In the genomic region with DNA sequence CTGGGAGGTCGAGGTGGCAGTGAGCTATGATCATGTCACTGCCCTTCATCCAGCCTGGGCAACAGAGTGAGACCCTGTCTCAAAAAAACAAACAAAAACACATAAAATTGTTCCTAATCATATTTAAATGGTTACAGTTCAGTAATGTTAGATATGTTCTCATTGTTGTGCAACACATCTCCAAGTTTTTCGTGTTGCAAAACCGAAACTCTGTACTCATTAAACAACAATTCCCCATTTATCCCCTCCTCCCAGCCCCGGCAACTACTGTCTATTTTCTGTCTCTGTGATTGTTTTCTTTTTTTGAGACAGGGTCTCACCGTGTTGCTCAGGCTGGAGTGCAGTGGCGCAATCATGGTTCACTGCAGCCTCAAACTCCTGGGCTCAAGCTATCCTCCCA, we compare ENCODE assay signal across 21 cellular contexts. TPM values are rescaled to one million over a fixed set of nuclear protein-coding genes. Genes with fewer than 3 reads are reported as not detected.
"Had no signal": no experiment of that assay in that cellular context is flagged by ENCODE, and none has a peak within 500 bp of the region (broad histone marks: within the 10 kb centered on the region; RNA-seq: fewer than 3 reads in every experiment).

No MANE protein-coding gene starts in this region.

- DNase-seq: activated CD4-positive, alpha-beta T cell treated with anti-CD3 and anti-CD28 coated beads, Interleukin-2, amount 10 ng/mL, durations not matched to agents 24 days and 14 days; activated CD8-positive, alpha-beta T cell treated with anti-CD3 and anti-CD28 coated beads, Interleukin-2, amount 10 ng/mL, durations not matched to agents 7 days and 5 days; activated naive CD4-positive, alpha-beta T cell treated with anti-CD3 and anti-CD28 coated beads, Interleukin-2, amount 10 ng/mL, durations not matched to agents 7 days and 5 days; activated naive CD8-positive, alpha-beta T cell treated with anti-CD3 and anti-CD28 coated beads, Interleukin-2, amount 50 U/mL, for 24 hours; activated T-cell treated with anti-CD3 and anti-CD28 coated beads, Interleukin-2, amount 50 U/mL, for 24 hours; cortex of kidney; effector CD4-positive, alpha-beta T cell; foreskin fibroblast; lower lobe of right lung; natural killer cell; pancreas; sigmoid colon; stimulated activated CD8-positive, alpha-beta memory T cell treated with anti-CD3 and anti-CD28 coated beads, Interleukin-4, amount 100 ng/mL, for 48 hours; stimulated activated naive CD4-positive, alpha-beta T cell; T-helper 9 cell had no signal

- H3K27me3 ChIP-seq: ascending aorta, pancreas, sigmoid colon had no signal

- H3K36me3 ChIP-seq: ascending aorta, lower lobe of right lung, pancreas, sigmoid colon had no signal

- H3K4me3 ChIP-seq: ascending aorta, lower lobe of right lung, pancreas, sigmoid colon had no signal

- ATAC-seq: activated CD8-positive, alpha-beta T cell treated with anti-CD3 and anti-CD28 coated beads, Interleukin-2, amount 10 ng/mL, durations not matched to agents 7 days and 5 days; activated naive CD8-positive, alpha-beta T cell treated with anti-CD3 and anti-CD28 coated beads, Interleukin-2, amount 50 U/mL, for 24 hours; esophagus mucosa; natural killer cell; pancreas had no signal

- H3K4me1 ChIP-seq: lower lobe of right lung, pancreas, sigmoid colon had no signal

- H3K27ac ChIP-seq: ascending aorta, lower lobe of right lung, pancreas, sigmoid colon had no signal

- H3K9me3 ChIP-seq: ascending aorta, lower lobe of right lung, pancreas, sigmoid colon had no signal

RNA-seq across cellular contexts. Expression of a gene that starts 35.7 kb away (rescaled TPM):
- total RNA-seq: activated CD4-positive, alpha-beta T cell treated with anti-CD3 and anti-CD28 coated beads, Interleukin-2, amount 10 ng/mL, durations not matched to agents 24 days and 14 days; activated CD8-positive, alpha-beta T cell treated with anti-CD3 and anti-CD28 coated beads, Interleukin-2, amount 10 ng/mL, durations not matched to agents 7 days and 5 days; ascending aorta; esophagus mucosa; glomerular endothelial cell; natural killer cell; pulmonary artery endothelial cell; sigmoid colon; urinary bladder had no signal
- polyA plus RNA-seq: urinary bladder had no signal

RNA-seq across cellular contexts. Expression of a gene that starts 35.7 kb away (rescaled TPM):
- total RNA-seq: activated CD4-positive, alpha-beta T cell treated with anti-CD3 and anti-CD28 coated beads, Interleukin-2, amount 10 ng/mL, durations not matched to agents 24 days and 14 days; activated CD8-positive, alpha-beta T cell treated with anti-CD3 and anti-CD28 coated beads, Interleukin-2, amount 10 ng/mL, durations not matched to agents 7 days and 5 days; ascending aorta; esophagus mucosa; glomerular endothelial cell; natural killer cell; pancreas; pulmonary artery endothelial cell; sigmoid colon; urinary bladder had no signal
- polyA plus RNA-seq: pancreas, sigmoid colon, thymus, urinary bladder had no signal
